ENCODE assay signal across 10 cellular contexts in the genomic region with DNA sequence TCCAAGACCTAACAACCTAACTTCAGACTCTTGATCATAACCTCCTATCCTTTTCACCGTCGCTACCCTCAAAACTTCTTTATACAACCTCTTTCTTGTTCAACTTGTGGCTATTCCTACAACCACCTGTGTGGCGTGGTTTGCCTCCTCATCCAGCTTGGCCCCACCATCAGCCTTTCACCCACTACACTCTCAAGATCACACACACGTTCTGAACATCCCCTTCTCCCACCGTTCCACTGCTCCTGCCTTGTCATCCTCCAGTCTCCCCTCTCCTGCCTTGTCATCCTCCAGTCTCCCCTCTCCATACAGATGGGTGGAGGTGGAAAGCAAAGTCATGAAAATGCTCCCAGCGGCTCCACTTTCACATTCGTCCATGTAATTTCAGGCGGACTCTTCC. TPM values are rescaled to one million over a fixed set of nuclear protein-coding genes. Genes with fewer than 3 reads are reported as not detected.
"Had no signal": no experiment of that assay in that cellular context is flagged by ENCODE, and none has a peak within 500 bp of the region (broad histone marks: within the 10 kb centered on the region; RNA-seq: fewer than 3 reads in every experiment).

No MANE protein-coding gene starts in this region.

- ATAC-seq: HepG2 had no signal

- DNase-seq: IMR-90, KBM-7, KG1 had no signal

- H3K9ac ChIP-seq: KMS-11 had no signal

- H3K27ac ChIP-seq: HL-60, KMS-11 had no signal

- H3K4me2 ChIP-seq: KMS-11 had no signal

- FAIRE-seq: HepG2, HTR-8/SVneo had no signal

RNA-seq across cellular contexts. Expression of gene MAK, which starts 14.0 kb away (rescaled TPM):
- total RNA-seq: HT-29, HT1080, IMR-90 had no signal
- polyA plus RNA-seq: HepG2, IMR-90 had no signal

RNA-seq across cellular contexts. Expression of gene GCM2, which starts 57.5 kb away (rescaled TPM):
- total RNA-seq: HepG2, HT-29, HT1080, IMR-90 had no signal
- polyA plus RNA-seq: HepG2, IgD-negative memory B cell, IMR-90 had no signal
